ENCODE assay signal across 16 cellular contexts in the genomic region with DNA sequence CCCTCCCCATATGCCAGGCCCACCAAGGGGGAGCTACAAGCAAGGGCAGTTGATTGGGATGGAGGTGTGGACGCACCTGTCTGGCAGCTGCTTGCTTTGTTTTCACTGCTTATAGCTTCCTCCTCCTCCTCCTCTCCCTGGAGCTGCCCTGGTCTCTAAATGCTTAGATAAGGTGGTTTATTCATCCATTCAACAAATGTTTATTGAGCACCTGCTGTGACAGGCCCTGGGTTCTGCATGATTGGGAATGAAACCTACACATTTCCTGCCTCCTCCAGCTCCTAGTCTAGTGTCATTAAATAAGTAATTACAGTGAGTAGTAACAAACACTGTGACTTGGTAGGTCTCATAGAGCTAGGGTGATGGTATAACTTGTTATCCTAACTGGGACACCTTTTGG. TPM values are rescaled to one million over a fixed set of nuclear protein-coding genes. Genes with fewer than 3 reads are reported as not detected.
DNase-seq lines count a peak whose midpoint lies in the region; ATAC-seq and TF ChIP-seq lines count a peak whose summit lies in the region.
"Had no signal": no experiment of that assay in that cellular context is flagged by ENCODE, and none has a peak within 500 bp of the region (broad histone marks: within the 10 kb centered on the region; RNA-seq: fewer than 3 reads in every experiment).

No MANE protein-coding gene starts in this region.

- peak; percentile 5 to 11 for DNase-seq in activated T-cell treated with anti-CD3 and anti-CD28 coated beads, Interleukin-2, amount 50 U/mL, for 48 hours
- DNase-seq in activated T-cell treated with anti-CD3 and anti-CD28 coated beads, Interleukin-2, amount 50 U/mL, for 72 hours = no peak
- DNase-seq in NCI-H2107 treated with DMSO at 0.1 percent for 48 hours (lab: John Stamatoyannopoulos, UW; ENCODE audit: unreplicated experiment) = peak; percentile 86
- peak; percentile 7 for DNase-seq in transverse colon
- no peak for DNase-seq in stimulated activated CD8-positive, alpha-beta memory T cell treated with anti-CD3 and anti-CD28 coated beads, Interleukin-4, amount 100 ng/mL, for 48 hours
- no peak for DNase-seq in CD8-positive, alpha-beta T cell
- DNase-seq in activated CD4-positive, alpha-beta memory T cell treated with anti-CD3 and anti-CD28 coated beads, Interleukin-2, amount 10 ng/mL, durations not matched to agents 7 days and 5 days = no peak
- DNase-seq: amniotic stem cell, Karpas-422, NCI-H526, SHP77 treated with DMSO at 0.1 percent for 48 hours had no signal

- H3K27ac Mint-ChIP-seq in activated T-cell treated with anti-CD3 and anti-CD28 coated beads, Interleukin-2, amount 50 U/mL, for 72 hours = no peak overlapping the region
- H3K27ac Mint-ChIP-seq in dendritic cell treated with granulocyte-macrophage colony-stimulating factor and Interleukin-4, amounts not matched to agents 40 ng/mL and 50 ng/mL, for 4 days = peak overlapping the region; percentile 88
- no peak overlapping the region for H3K27ac Mint-ChIP-seq in CD8-positive, alpha-beta T cell
- H3K27ac Mint-ChIP-seq in activated CD4-positive, alpha-beta memory T cell treated with anti-CD3 and anti-CD28 coated beads, Interleukin-2, amount 10 ng/mL, durations not matched to agents 7 days and 5 days = no peak overlapping the region

- ATAC-seq in activated T-cell treated with anti-CD3 and anti-CD28 coated beads, Interleukin-2, amount 50 U/mL, for 72 hours (replicated peaks in 1 of 2) = no peak
- ATAC-seq in CD8-positive, alpha-beta T cell = no peak

- no peaks in the 10 kb centered on the region for H3K36me3 Mint-ChIP-seq in activated T-cell treated with anti-CD3 and anti-CD28 coated beads, Interleukin-2, amount 50 U/mL, for 72 hours (ENCODE audit: insufficient read depth in 2 of 2)
- H3K36me3 Mint-ChIP-seq in dendritic cell treated with granulocyte-macrophage colony-stimulating factor and Interleukin-4, amounts not matched to agents 40 ng/mL and 50 ng/mL, for 4 days (ENCODE audit: low read depth) = no peaks in the 10 kb centered on the region
- H3K36me3 Mint-ChIP-seq in CD8-positive, alpha-beta T cell = no peaks in the 10 kb centered on the region
- no peaks in the 10 kb centered on the region for H3K36me3 Mint-ChIP-seq in activated CD4-positive, alpha-beta memory T cell treated with anti-CD3 and anti-CD28 coated beads, Interleukin-2, amount 10 ng/mL, durations not matched to agents 7 days and 5 days (ENCODE audit: low read depth)

- H3K4me3 ChIP-seq in transverse colon = no peak overlapping the region
- H3K4me3 ChIP-seq in CD8-positive, alpha-beta T cell (ENCODE audit: low read depth, low read length) = no peak overlapping the region
- H3K4me3 ChIP-seq: dorsolateral prefrontal cortex, skin epidermis, tibial artery had no signal

- CTCF ChIA-PET in CD8-positive, alpha-beta T cell (lab: Charles Lee) = interaction anchor here (1.5 to 2.3 kb wide), 2 partner anchors 10 to 57 kb away, joined by 3 to 8 read pairs; no protein-coding TSS in a partner anchor
- CTCF ChIA-PET in activated CD4-positive, alpha-beta memory T cell treated with anti-CD3 and anti-CD28 coated beads, Interleukin-2, amount 10 ng/mL, durations not matched to agents 7 days and 5 days (lab: Charles Lee) = interaction anchor here (1.6 kb wide), 1 partner anchor 115 kb away, joined by 3 read pairs; no protein-coding TSS in a partner anchor

- H3K4me1 Mint-ChIP-seq in activated T-cell treated with anti-CD3 and anti-CD28 coated beads, Interleukin-2, amount 50 U/mL, for 72 hours (ENCODE audit: low read depth) = peaks cover 22% of the 10 kb centered on the region
- peaks cover 79% of the 10 kb centered on the region for H3K4me1 Mint-ChIP-seq in dendritic cell treated with granulocyte-macrophage colony-stimulating factor and Interleukin-4, amounts not matched to agents 40 ng/mL and 50 ng/mL, for 4 days (ENCODE audit: low read depth)
- peaks cover 6% of the 10 kb centered on the region for H3K4me1 Mint-ChIP-seq in CD8-positive, alpha-beta T cell (ENCODE audit: low read depth)
- H3K4me1 Mint-ChIP-seq in activated CD4-positive, alpha-beta memory T cell treated with anti-CD3 and anti-CD28 coated beads, Interleukin-2, amount 10 ng/mL, durations not matched to agents 7 days and 5 days = peaks cover 32% of the 10 kb centered on the region
- H3K4me1 Mint-ChIP-seq: neural crest cell had no signal

- H3K27me3 Mint-ChIP-seq in activated T-cell treated with anti-CD3 and anti-CD28 coated beads, Interleukin-2, amount 50 U/mL, for 72 hours (ENCODE audit: low read depth) = no peaks in the 10 kb centered on the region
- no peaks in the 10 kb centered on the region for H3K27me3 Mint-ChIP-seq in dendritic cell treated with granulocyte-macrophage colony-stimulating factor and Interleukin-4, amounts not matched to agents 40 ng/mL and 50 ng/mL, for 4 days
- H3K27me3 Mint-ChIP-seq in CD8-positive, alpha-beta T cell (ENCODE audit: low read depth) = no peaks in the 10 kb centered on the region
- no peaks in the 10 kb centered on the region for H3K27me3 Mint-ChIP-seq in activated CD4-positive, alpha-beta memory T cell treated with anti-CD3 and anti-CD28 coated beads, Interleukin-2, amount 10 ng/mL, durations not matched to agents 7 days and 5 days

- H3K27me3 ChIP-seq in transverse colon = no peaks in the 10 kb centered on the region
- no peaks in the 10 kb centered on the region for H3K27me3 ChIP-seq in CD8-positive, alpha-beta T cell (ENCODE audit: insufficient read depth, low read length)
- H3K27me3 ChIP-seq: dorsolateral prefrontal cortex, tibial artery had no signal

- TF ChIP-seq CTCF in transverse colon (IDR thresholded peaks at IDR 0.05) = no peak
- TF ChIP-seq CTCF in CD8-positive, alpha-beta T cell (IDR thresholded peaks at IDR 0.05) = no peak

- no peaks in the 10 kb centered on the region for H3K9me3 Mint-ChIP-seq in activated T-cell treated with anti-CD3 and anti-CD28 coated beads, Interleukin-2, amount 50 U/mL, for 72 hours
- H3K9me3 Mint-ChIP-seq in dendritic cell treated with granulocyte-macrophage colony-stimulating factor and Interleukin-4, amounts not matched to agents 40 ng/mL and 50 ng/mL, for 4 days = no peaks in the 10 kb centered on the region
- no peaks in the 10 kb centered on the region for H3K9me3 Mint-ChIP-seq in CD8-positive, alpha-beta T cell
- H3K9me3 Mint-ChIP-seq in activated CD4-positive, alpha-beta memory T cell treated with anti-CD3 and anti-CD28 coated beads, Interleukin-2, amount 10 ng/mL, durations not matched to agents 7 days and 5 days = no peaks in the 10 kb centered on the region
- H3K9me3 Mint-ChIP-seq: neural crest cell had no signal

- peaks cover 0 to 4% (median 0%) of the 10 kb centered on the region in 4 donors for H3K4me1 ChIP-seq in transverse colon
- no peaks in the 10 kb centered on the region for H3K4me1 ChIP-seq in CD8-positive, alpha-beta T cell (ENCODE audit: insufficient read depth, low read length)

- no peak overlapping the region for H3K4me3 Mint-ChIP-seq in activated T-cell treated with anti-CD3 and anti-CD28 coated beads, Interleukin-2, amount 50 U/mL, for 72 hours
- H3K4me3 Mint-ChIP-seq in dendritic cell treated with granulocyte-macrophage colony-stimulating factor and Interleukin-4, amounts not matched to agents 40 ng/mL and 50 ng/mL, for 4 days = no peak overlapping the region
- no peak overlapping the region for H3K4me3 Mint-ChIP-seq in CD8-positive, alpha-beta T cell
- H3K4me3 Mint-ChIP-seq in activated CD4-positive, alpha-beta memory T cell treated with anti-CD3 and anti-CD28 coated beads, Interleukin-2, amount 10 ng/mL, durations not matched to agents 7 days and 5 days = no peak overlapping the region
- H3K4me3 Mint-ChIP-seq: neural crest cell had no signal

- H3K9me3 ChIP-seq in transverse colon = no peaks in the 10 kb centered on the region
- H3K9me3 ChIP-seq in CD8-positive, alpha-beta T cell (ENCODE audit: low read length) = no peaks in the 10 kb centered on the region
- H3K9me3 ChIP-seq: tibial artery had no signal

- no peak for TF ChIP-seq EP300 in transverse colon (IDR thresholded peaks at IDR 0.05; ENCODE audit: low read depth)

- H3K36me3 ChIP-seq in transverse colon = no peaks in the 10 kb centered on the region
- H3K36me3 ChIP-seq in CD8-positive, alpha-beta T cell (ENCODE audit: insufficient read depth, low read length) = no peaks in the 10 kb centered on the region
- H3K36me3 ChIP-seq: tibial artery had no signal

- in situ Hi-C loops in transverse colon (cut with MboI; ENCODE audit: low pct_ligation_motif_present in 1 of 4, low pct_unique_long_range_greater_than_20kb in 1 of 4, low sequenced_read_pairs in 3 of 4) = no loop called here

- POLR2A ChIA-PET in CD8-positive, alpha-beta T cell (lab: Charles Lee) = interaction anchor here (1.2 kb wide), 1 partner anchor 17 kb away, joined by 3 read pairs; a partner anchor contains a TSS
- POLR2A ChIA-PET in activated CD4-positive, alpha-beta memory T cell treated with anti-CD3 and anti-CD28 coated beads, Interleukin-2, amount 10 ng/mL, durations not matched to agents 7 days and 5 days (lab: Charles Lee) = interaction anchor here (0.7 to 1.8 kb wide), 2 partner anchors 18 to 24 kb away, joined by 3 to 9 read pairs; a partner anchor contains a TSS

- intact Hi-C loops in dendritic cell treated with granulocyte-macrophage colony-stimulating factor and Interleukin-4, amounts not matched to agents 40 ng/mL and 50 ng/mL, for 4 days (cut with micrococcal nuclease) = loop anchor here (5.0 kb wide), 1 partner anchor 38 kb away; no protein-coding TSS in a partner anchor
- intact Hi-C loops in transverse colon (cut with DNase I; ENCODE audit: low total_unique reads) = no loop called here
- intact Hi-C loops in CD8-positive, alpha-beta T cell (cut with DNase I, micrococcal nuclease) = loop anchor here in 1 of 2 experiments (5.0 kb wide), 1 partner anchor 43 kb away; no protein-coding TSS in a partner anchor

- TF ChIP-seq POLR2A in transverse colon (IDR thresholded peaks at IDR 0.05) = no peak

- H3K27ac ChIP-seq in transverse colon = peak overlapping the region in 1 of 4 donors; percentile 20
- no peak overlapping the region for H3K27ac ChIP-seq in CD8-positive, alpha-beta T cell (ENCODE audit: low read depth, low read length)
- H3K27ac ChIP-seq: dorsolateral prefrontal cortex, tibial artery had no signal

- WGBS in transverse colon (ENCODE audit: low coverage in 1 of 2), 2 donors = 40 to 75% methylated on average over 1 of the region's 1 CpG

RNA-seq across cellular contexts. Expression of a gene that starts 17.4 kb away (rescaled TPM):
- total RNA-seq in activated T-cell treated with anti-CD3 and anti-CD28 coated beads, Interleukin-2, amount 50 U/mL, for 72 hours = 10 to 100 TPM; 71.8 to 78.0 TPM
- 10 to 100 TPM; 13.0 to 33.7 (median 18.7) TPM for total RNA-seq in transverse colon
- 10 to 100 TPM; 38.1 to 39.1 TPM for total RNA-seq in CD8-positive, alpha-beta T cell
- 10 to 100 TPM; 28.7 to 30.6 TPM for total RNA-seq in activated CD4-positive, alpha-beta memory T cell treated with anti-CD3 and anti-CD28 coated beads, Interleukin-2, amount 10 ng/mL, durations not matched to agents 7 days and 5 days

Comparison
In these comparisons a context has a peak if more than half of its experiments do, and no peak if none do; other contexts are left out.
1. DNase-seq: peak in activated T-cell treated with anti-CD3 and anti-CD28 coated beads, Interleukin-2, amount 50 U/mL, for 48 hours (2 of 2), NCI-H2107 treated with DMSO at 0.1 percent for 48 hours (single experiment) and transverse colon (single experiment); none in activated T-cell treated with anti-CD3 and anti-CD28 coated beads, Interleukin-2, amount 50 U/mL, for 72 hours (0 of 2), stimulated activated CD8-positive, alpha-beta memory T cell treated with anti-CD3 and anti-CD28 coated beads, Interleukin-4, amount 100 ng/mL, for 48 hours (single experiment), CD8-positive, alpha-beta T cell (0 of 7) and activated CD4-positive, alpha-beta memory T cell treated with anti-CD3 and anti-CD28 coated beads, Interleukin-2, amount 10 ng/mL, durations not matched to agents 7 days and 5 days (single experiment).